9 cellular contexts compared by ENCODE assay signal in genomic region chr16:57316390-57317017, GRCh38. TPM values are rescaled to one million over a fixed set of nuclear protein-coding genes. Genes with fewer than 3 reads are reported as not detected.
A peak's percentile ranks its signal among the peaks of the same experiment; 100 is the strongest.
DNase-seq lines count a peak whose midpoint lies in the region; ATAC-seq, FAIRE-seq and TF ChIP-seq lines count a peak whose summit lies in the region.
"Had no signal": no experiment of that assay in that cellular context is flagged by ENCODE, and none has a peak within 500 bp of the region (broad histone marks: within the 10 kb centered on the region; RNA-seq: fewer than 3 reads in every experiment).

No MANE protein-coding gene starts in this region.

- no peak for ATAC-seq in HG03460 (IDR thresholded peaks at IDR 0.05; ENCODE audit: unreplicated experiment)

- no peak overlapping the region for H3K4me2 ChIP-seq in fibroblast of lung (ENCODE audit: extremely low read depth, insufficient read depth, low read length)

- no peaks in the 10 kb centered on the region for H3K4me1 ChIP-seq in fibroblast of lung (ENCODE audit: control insufficient read depth, extremely low read depth, insufficient read depth, low read length)

- H3K9me3 ChIP-seq in fibroblast of lung (ENCODE audit: control insufficient read depth, insufficient read depth, low read depth, low read length) = no peaks in the 10 kb centered on the region

- no peaks in the 10 kb centered on the region for H3K36me3 ChIP-seq in fibroblast of lung (ENCODE audit: control insufficient read depth, insufficient read depth, low read length)

- no peak for TF ChIP-seq CTCF in fibroblast of lung (conservative IDR thresholded peaks at IDR 0.05 in 1 of 2, IDR thresholded peaks at IDR 0.05 in 1 of 2; ENCODE audit: low read depth in 1 of 2, low read length in 2 of 2)
- TF ChIP-seq CTCF in GM13976 (IDR thresholded peaks at IDR 0.05; ENCODE audit: borderline replicate concordance, control extremely low read depth, extremely low read depth, insufficient read depth, missing control alignments) = no peak

- DNase-seq in AG08396 (ENCODE audit: low spot score) (peak; percentile 70), RCC 7860 (ENCODE audit: low spot score) (peak; percentile 68), fibroblast of lung (ENCODE audit: low read depth in 2 of 2) (peak; percentile 90 to 91), non-pigmented ciliary epithelial cell (ENCODE audit: low read depth) (peak; percentile 40), NK-92 (lab: John Stamatoyannopoulos, UW; ENCODE audit: unreplicated experiment) (no peak), GM13976 (ENCODE audit: low spot score) (no peak)
- DNase-seq in activated CD4-positive, CD25-positive, alpha-beta regulatory T cell treated with anti-CD3 and anti-CD28 coated beads, Interleukin-2, amount 50 U/mL, for 72 hours = no peak
- DNase-seq: stimulated activated CD4-positive, alpha-beta T cell treated with anti-CD3 and anti-CD28 coated beads, Interleukin-4, amount 100 ng/mL, for 24 hours had no signal

- in situ Hi-C loops in GM13976 (cut with MboI; ENCODE audit: low sequenced_read_pairs, unreplicated experiment) = no loop called here

- H3K79me2 ChIP-seq in fibroblast of lung (ENCODE audit: control insufficient read depth, insufficient read depth, low read length) = no peaks in the 10 kb centered on the region

- H3K27me3 ChIP-seq in fibroblast of lung (ENCODE audit: control insufficient read depth, insufficient read depth, low read length) = no peaks in the 10 kb centered on the region

- no peak for FAIRE-seq in RCC 7860 (lab: Jason Lieb, UNC)

- no peak overlapping the region for H3K9ac ChIP-seq in fibroblast of lung (ENCODE audit: insufficient read depth, low read length)

- no peak overlapping the region for H3K27ac ChIP-seq in fibroblast of lung (ENCODE audit: insufficient read depth, low read length)

- H3K4me3 ChIP-seq in fibroblast of lung (replicated peaks in 1 of 4; ENCODE audit: control extremely low read depth in 1 of 4, insufficient read depth in 1 of 4, low read depth in 3 of 4, low read length in 4 of 4) = no peak overlapping the region

- H2AFZ ChIP-seq in fibroblast of lung (ENCODE audit: low read length) = no peak overlapping the region

- no peaks in the 10 kb centered on the region for H4K20me1 ChIP-seq in fibroblast of lung (ENCODE audit: control insufficient read depth, extremely low read depth, insufficient read depth, low read length)

RNA-seq across cellular contexts. Expression of gene PLLP, which starts 32.0 kb away (rescaled TPM):
- not detected in 2 replicates for total RNA-seq in fibroblast of lung
- polyA plus RNA-seq in fibroblast of lung = 0.02 and 0.05 TPM in 2 replicates
- polyA plus RNA-seq in fibroblast of lung (2012) = 0.30 and 0.41 TPM in 2 replicates
- polyA minus RNA-seq in fibroblast of lung (ENCODE audit: low replicate concordance) = not detected in 2 replicates

RNA-seq across cellular contexts. Expression of gene CCL22, which starts 42.1 kb away (rescaled TPM):
- total RNA-seq in fibroblast of lung = not detected in 2 replicates
- not detected in 2 replicates for polyA plus RNA-seq in fibroblast of lung
- not detected in 2 replicates for polyA plus RNA-seq in fibroblast of lung (2012)
- polyA minus RNA-seq in fibroblast of lung (ENCODE audit: low replicate concordance) = not detected in 2 replicates

RNA-seq across cellular contexts. Expression of gene CX3CL1, which starts 55.8 kb away (rescaled TPM):
- under 0.01 TPM in 1 of 2 replicates, not detected in the other for total RNA-seq in fibroblast of lung
- polyA plus RNA-seq in fibroblast of lung = 0.46 TPM in 1 of 2 replicates, not detected in the other
- polyA plus RNA-seq in fibroblast of lung (2012) = 0.03 and 0.55 TPM in 2 replicates
- 0.15 TPM in 1 of 2 replicates, not detected in the other for polyA minus RNA-seq in fibroblast of lung (ENCODE audit: low replicate concordance)

Comparison
In these comparisons a context has a peak if more than half of its experiments do, and no peak if none do; other contexts are left out.
1. DNase-seq: peak in AG08396 (single experiment), RCC 7860 (single experiment), fibroblast of lung (2 of 2) and non-pigmented ciliary epithelial cell (single experiment); none in NK-92 (single experiment), activated CD4-positive, CD25-positive, alpha-beta regulatory T cell treated with anti-CD3 and anti-CD28 coated beads, Interleukin-2, amount 50 U/mL, for 72 hours (single experiment) and GM13976 (single experiment).